In genomic region chrX:153336128-153336894, GRCh38 we compare ENCODE assay signal across 12 cellular contexts. TPM values are rescaled to one million over a fixed set of nuclear protein-coding genes. Genes with fewer than 3 reads are reported as not detected.
A peak's percentile ranks its signal among the peaks of the same experiment; 100 is the strongest.
DNase-seq lines count a peak whose midpoint lies in the region; ATAC-seq and TF ChIP-seq lines count a peak whose summit lies in the region.
"Had no signal": no experiment of that assay in that cellular context is flagged by ENCODE, and none has a peak within 500 bp of the region (broad histone marks: within the 10 kb centered on the region; RNA-seq: fewer than 3 reads in every experiment).

No MANE protein-coding gene starts in this region.

- H3K4me3 Mint-ChIP-seq in IgD-negative memory B cell (peak overlapping the region; percentile 81 to 95 (median 85)), chondrocyte (ENCODE audit: unreplicated experiment) (no peak overlapping the region)
- H3K4me3 Mint-ChIP-seq in central memory CD8-positive, alpha-beta T cell = peak overlapping the region; percentile 76

- CTCF ChIA-PET in RWPE1 (lab: Yijun Ruan, JAX) = no interaction called here

- no peak overlapping the region for H3K4me3 ChIP-seq in DND-41 (ENCODE audit: low read depth in 1 of 2, low read length in 2 of 2)

- H3K9ac ChIP-seq in DND-41 (ENCODE audit: low read depth, low read length) = no peak overlapping the region

- TF ChIP-seq CTCF in DND-41 (IDR thresholded peaks at IDR 0.05; ENCODE audit: borderline replicate concordance, extremely low read depth, low read length, poor library complexity, severe bottlenecking) (no peak), RWPE1 (conservative IDR thresholded peaks at IDR 0.05; ENCODE audit: low read depth) (no peak), chondrocyte (IDR thresholded peaks at IDR 0.05) (no peak)

- H2AFZ ChIP-seq in DND-41 (ENCODE audit: low read depth, low read length) = no peak overlapping the region

- no peak for ATAC-seq in DND-41 (ENCODE audit: insufficient read depth, low read depth)
- peak; percentile 42 for ATAC-seq in GM18867 (IDR thresholded peaks at IDR 0.05; ENCODE audit: unreplicated experiment)
- no peak for ATAC-seq in central memory CD8-positive, alpha-beta T cell (replicated peaks; ENCODE audit: extremely low read depth, poor library complexity, severe bottlenecking)
- no peak for ATAC-seq in HG03442 (IDR thresholded peaks at IDR 0.05; ENCODE audit: unreplicated experiment)

- H3K36me3 Mint-ChIP-seq in IgD-negative memory B cell (peaks cover 3% of the 10 kb centered on the region), chondrocyte (ENCODE audit: low read depth) (peaks cover 6% of the 10 kb centered on the region)
- H3K36me3 Mint-ChIP-seq in central memory CD8-positive, alpha-beta T cell (ENCODE audit: insufficient read depth) = peaks cover 8% of the 10 kb centered on the region

- peaks cover 18 to 34% (median 33%) of the 10 kb centered on the region in 3 donors for H3K4me1 Mint-ChIP-seq in IgD-negative memory B cell
- H3K4me1 Mint-ChIP-seq in central memory CD8-positive, alpha-beta T cell = peaks cover 27% of the 10 kb centered on the region
- H3K4me1 Mint-ChIP-seq in chondrocyte (ENCODE audit: low read depth) = peaks cover 18% of the 10 kb centered on the region

- H4K20me1 ChIP-seq in DND-41 (ENCODE audit: insufficient read depth, low read length) = 0 out of 2 replicates have a peak, but pooled peaks cover 4% of the 10 kb centered on the region

- H3K36me3 ChIP-seq in DND-41 (ENCODE audit: insufficient read depth, low read length) = peaks cover 33% of the 10 kb centered on the region

- H3K4me2 ChIP-seq in DND-41 (ENCODE audit: insufficient read depth, low read length) = peak overlapping the region; percentile 62

- peaks cover 56% of the 10 kb centered on the region for H3K79me2 ChIP-seq in DND-41 (ENCODE audit: insufficient read depth, low read length)

- no peaks in the 10 kb centered on the region for H3K27me3 Mint-ChIP-seq in IgD-negative memory B cell
- H3K27me3 Mint-ChIP-seq in central memory CD8-positive, alpha-beta T cell = no peaks in the 10 kb centered on the region
- H3K27me3 Mint-ChIP-seq in chondrocyte (ENCODE audit: low read depth) = no peaks in the 10 kb centered on the region

- H3K4me1 ChIP-seq in DND-41 (ENCODE audit: insufficient read depth, low read length) = peaks cover 47% of the 10 kb centered on the region

- no peaks in the 10 kb centered on the region for H3K27me3 ChIP-seq in DND-41 (ENCODE audit: insufficient read depth, low read length, poor library complexity)

- peak overlapping the region; percentile 47 to 86 (median 59) for H3K27ac Mint-ChIP-seq in IgD-negative memory B cell
- no peak overlapping the region for H3K27ac Mint-ChIP-seq in central memory CD8-positive, alpha-beta T cell (ENCODE audit: low read depth)
- H3K27ac Mint-ChIP-seq in chondrocyte (ENCODE audit: unreplicated experiment) = no peak overlapping the region

- H3K9me3 ChIP-seq in DND-41 (ENCODE audit: insufficient read depth, low read length, severe bottlenecking) = no peaks in the 10 kb centered on the region

- H3K9me3 Mint-ChIP-seq in IgD-negative memory B cell = no peaks in the 10 kb centered on the region
- H3K9me3 Mint-ChIP-seq in central memory CD8-positive, alpha-beta T cell = no peaks in the 10 kb centered on the region
- peaks cover 14% of the 10 kb centered on the region for H3K9me3 Mint-ChIP-seq in chondrocyte (ENCODE audit: low read depth)

- H3K27ac ChIP-seq in DND-41 (ENCODE audit: low read length) (no peak overlapping the region), RWPE1 (no peak overlapping the region)

- DNase-seq in DND-41 = no peak
- no peak for DNase-seq in central memory CD8-positive, alpha-beta T cell (ENCODE audit: low spot score in 2 of 2)
- no peak for DNase-seq in RWPE1 (ENCODE audit: low spot score)
- DNase-seq in NCI-H2171 treated with DMSO at 0.1 percent for 48 hours (lab: John Stamatoyannopoulos, UW) = no peak
- no peak for DNase-seq in chondrocyte (ENCODE audit: low spot score)
- DNase-seq: cerebellar nuclear complex, GOT3, IMR-90, NCI-H748 treated with DMSO at 0.1 percent for 48 hours had no signal

- POLR2A ChIA-PET in RWPE1 (lab: Yijun Ruan, JAX; ENCODE audit: low non-redundant PET) = no interaction called here

RNA-seq across cellular contexts. Expression of gene ZNF275, which starts 2.4 kb away (rescaled TPM):
- polyA plus RNA-seq in IgD-negative memory B cell = 4.9 TPM
- 16.9 to 20.2 TPM (median 19.8 TPM) in 3 replicates for total RNA-seq in chondrocyte

RNA-seq across cellular contexts. Expression of gene PNMA6F, which starts 14.7 kb away (rescaled TPM):
- polyA plus RNA-seq in IgD-negative memory B cell = not detected
- not detected in 3 replicates for total RNA-seq in chondrocyte
- total RNA-seq: IMR-90 had no signal
- polyA plus RNA-seq: IMR-90 had no signal

Comparison
In these comparisons a context has a peak if more than half of its experiments do, and no peak if none do; other contexts are left out.
1. H3K27ac Mint-ChIP-seq: peak in IgD-negative memory B cell (3 of 3); none in central memory CD8-positive, alpha-beta T cell (single experiment) and chondrocyte (single experiment).